ENCODE assay signal across 18 cellular contexts in genomic region chr7:3008386-3008785, GRCh38. TPM values are rescaled to one million over a fixed set of nuclear protein-coding genes. Genes with fewer than 3 reads are reported as not detected.
DNase-seq lines count a peak whose midpoint lies in the region; ATAC-seq and TF ChIP-seq lines count a peak whose summit lies in the region.
"Had no signal": no experiment of that assay in that cellular context is flagged by ENCODE, and none has a peak within 500 bp of the region (broad histone marks: within the 10 kb centered on the region; RNA-seq: fewer than 3 reads in every experiment).

No MANE protein-coding gene starts in this region.

- H3K4me3 ChIP-seq in CD4-positive, alpha-beta memory T cell (ENCODE audit: low read length in 2 of 2): no peak overlapping the region
- no peak overlapping the region for H3K4me3 ChIP-seq in sigmoid colon
- H3K4me3 ChIP-seq: BLaER1 treated with 17β-estradiol and CSF1 and Interleukin-3, amounts not matched to agents 10 nM and 100 nM had no signal

- H3K27me3 ChIP-seq in CD4-positive, alpha-beta memory T cell (ENCODE audit: insufficient read depth, low read length): no peaks in the 10 kb centered on the region
- no peaks in the 10 kb centered on the region for H3K27me3 ChIP-seq in sigmoid colon
- H3K27me3 ChIP-seq: BLaER1 treated with 17β-estradiol and CSF1 and Interleukin-3, amounts not matched to agents 10 nM and 100 nM had no signal

- H3K36me3 ChIP-seq in CD4-positive, alpha-beta memory T cell (ENCODE audit: insufficient read depth, low read length): peaks cover 14% of the 10 kb centered on the region
- no peaks in the 10 kb centered on the region for H3K36me3 ChIP-seq in sigmoid colon

- H3K36me3 Mint-ChIP-seq in activated CD4-positive, alpha-beta memory T cell treated with anti-CD3 and anti-CD28 coated beads for 36 hours: peaks cover 22% of the 10 kb centered on the region
- peaks cover 65% of the 10 kb centered on the region for H3K36me3 Mint-ChIP-seq in activated CD4-positive, alpha-beta memory T cell treated with anti-CD3 and anti-CD28 coated beads, Interleukin-2, amount 10 ng/mL, durations not matched to agents 7 days and 5 days (ENCODE audit: low read depth)
- peaks cover 40 to 58% of the 10 kb centered on the region in 2 donors for H3K36me3 Mint-ChIP-seq in CD4-positive, alpha-beta memory T cell
- peaks cover 69% of the 10 kb centered on the region for H3K36me3 Mint-ChIP-seq in activated T-helper 17 cell treated with anti-CD3 and anti-CD28 coated beads, Interleukin-2, amount 50 U/mL, for 72 hours (ENCODE audit: low read depth)
- H3K36me3 Mint-ChIP-seq in natural killer cell: no peaks in the 10 kb centered on the region

- TF ChIP-seq POLR2A in sigmoid colon (IDR thresholded peaks at IDR 0.05): no peak

- peaks cover 52% of the 10 kb centered on the region for H3K4me1 ChIP-seq in CD4-positive, alpha-beta memory T cell (ENCODE audit: insufficient read depth, low read length)
- no peaks in the 10 kb centered on the region for H3K4me1 ChIP-seq in sigmoid colon

- intact Hi-C loops in activated CD4-positive, alpha-beta memory T cell treated with anti-CD3 and anti-CD28 coated beads for 36 hours (cut with micrococcal nuclease): no loop called here
- intact Hi-C loops in CD4-positive, alpha-beta memory T cell (cut with micrococcal nuclease): no loop called here
- intact Hi-C loops in natural killer cell (cut with micrococcal nuclease): no loop called here
- intact Hi-C loops in sigmoid colon (cut with DNase I): no loop called here

- no peak overlapping the region for H3K27ac ChIP-seq in CD4-positive, alpha-beta memory T cell (ENCODE audit: low read depth, low read length)
- H3K27ac ChIP-seq in sigmoid colon: no peak overlapping the region
- H3K27ac ChIP-seq: 22Rv1; BLaER1 treated with 17β-estradiol and CSF1 and Interleukin-3, amounts not matched to agents 10 nM and 100 nM had no signal

- no peak for ATAC-seq in activated T-helper 17 cell treated with anti-CD3 and anti-CD28 coated beads, Interleukin-2, amount 50 U/mL, for 72 hours (replicated peaks)
- no peak for ATAC-seq in natural killer cell
- ATAC-seq: HCT116 had no signal

- TF ChIP-seq EP300 in sigmoid colon (IDR thresholded peaks at IDR 0.05): no peak

- no peak overlapping the region for H3K4me3 Mint-ChIP-seq in activated CD4-positive, alpha-beta memory T cell treated with anti-CD3 and anti-CD28 coated beads for 36 hours
- H3K4me3 Mint-ChIP-seq in activated CD4-positive, alpha-beta memory T cell treated with anti-CD3 and anti-CD28 coated beads, Interleukin-2, amount 10 ng/mL, durations not matched to agents 7 days and 5 days: no peak overlapping the region
- peak overlapping the region in 2 of 8 donors; percentile 33 to 52 for H3K4me3 Mint-ChIP-seq in CD4-positive, alpha-beta memory T cell
- H3K4me3 Mint-ChIP-seq in activated T-helper 17 cell treated with anti-CD3 and anti-CD28 coated beads, Interleukin-2, amount 50 U/mL, for 72 hours: peak overlapping the region; percentile 65
- peak overlapping the region; percentile 35 for H3K4me3 Mint-ChIP-seq in natural killer cell

- no peak for DNase-seq in activated CD4-positive, alpha-beta memory T cell treated with anti-CD3 and anti-CD28 coated beads for 36 hours
- no peak for DNase-seq in activated CD4-positive, alpha-beta memory T cell treated with anti-CD3 and anti-CD28 coated beads, Interleukin-2, amount 10 ng/mL, durations not matched to agents 7 days and 5 days
- DNase-seq in CD4-positive, alpha-beta memory T cell: no peak
- no peak for DNase-seq in natural killer cell
- no peak for DNase-seq in activated CD4-positive, alpha-beta T cell treated with anti-CD3 and anti-CD28 coated beads for 4 hours
- no peak for DNase-seq in NCI-H1694 treated with DMSO at 0.1 percent for 48 hours (lab: John Stamatoyannopoulos, UW)
- no peak for DNase-seq in sigmoid colon
- DNase-seq: DMS79 treated with DMSO at 0.1 percent for 48 hours; NCI-H1436 treated with DMSO at 0.1 percent for 48 hours; NCI-H2227 treated with DMSO at 0.1 percent for 48 hours; NCI-H526; NK-92 treated with Interleukin-12 subunit alpha and Interleukin-12 subunit beta, amount 100 ng/mL, for 24 hours; OCI-M1; RPMI8226 had no signal

- WGBS in sigmoid colon, 2 donors: 85% methylated on average over 2 of the region's 2 CpGs

- H3K4me1 Mint-ChIP-seq in activated CD4-positive, alpha-beta memory T cell treated with anti-CD3 and anti-CD28 coated beads for 36 hours (ENCODE audit: low read depth): peaks cover 64% of the 10 kb centered on the region
- H3K4me1 Mint-ChIP-seq in activated CD4-positive, alpha-beta memory T cell treated with anti-CD3 and anti-CD28 coated beads, Interleukin-2, amount 10 ng/mL, durations not matched to agents 7 days and 5 days: peaks cover 52% of the 10 kb centered on the region
- H3K4me1 Mint-ChIP-seq in CD4-positive, alpha-beta memory T cell: peaks cover 61 to 87% (median 74%) of the 10 kb centered on the region in 4 donors
- peaks cover 57% of the 10 kb centered on the region for H3K4me1 Mint-ChIP-seq in activated T-helper 17 cell treated with anti-CD3 and anti-CD28 coated beads, Interleukin-2, amount 50 U/mL, for 72 hours
- peaks cover 70 to 76% of the 10 kb centered on the region in 2 donors for H3K4me1 Mint-ChIP-seq in natural killer cell

- H3K27ac Mint-ChIP-seq in activated CD4-positive, alpha-beta memory T cell treated with anti-CD3 and anti-CD28 coated beads for 36 hours: peak overlapping the region; percentile 26
- no peak overlapping the region for H3K27ac Mint-ChIP-seq in activated CD4-positive, alpha-beta memory T cell treated with anti-CD3 and anti-CD28 coated beads, Interleukin-2, amount 10 ng/mL, durations not matched to agents 7 days and 5 days
- peak overlapping the region in 5 of 7 donors; percentile 59 to 89 (median 78) for H3K27ac Mint-ChIP-seq in CD4-positive, alpha-beta memory T cell
- peak overlapping the region; percentile 42 for H3K27ac Mint-ChIP-seq in activated T-helper 17 cell treated with anti-CD3 and anti-CD28 coated beads, Interleukin-2, amount 50 U/mL, for 72 hours
- H3K27ac Mint-ChIP-seq in natural killer cell: peak overlapping the region; percentile 31 to 87

- POLR2A ChIA-PET in activated CD4-positive, alpha-beta memory T cell treated with anti-CD3 and anti-CD28 coated beads for 36 hours (lab: Charles Lee): no interaction called here
- POLR2A ChIA-PET in activated CD4-positive, alpha-beta memory T cell treated with anti-CD3 and anti-CD28 coated beads, Interleukin-2, amount 10 ng/mL, durations not matched to agents 7 days and 5 days (lab: Charles Lee): interaction anchor here (1.1 kb wide), 1 partner anchor 34 kb away, joined by 3 read pairs; no protein-coding TSS in a partner anchor
- POLR2A ChIA-PET in CD4-positive, alpha-beta memory T cell (lab: Charles Lee; ENCODE audit: partially characterized antibody): no interaction called here

- TF ChIP-seq CTCF in natural killer cell (IDR thresholded peaks at IDR 0.05) (no peak), sigmoid colon (IDR thresholded peaks at IDR 0.05) (no peak)

- CTCF ChIA-PET in activated CD4-positive, alpha-beta memory T cell treated with anti-CD3 and anti-CD28 coated beads for 36 hours (lab: Charles Lee): interaction anchor here (0.7 kb wide), 1 partner anchor 57 kb away, joined by 3 read pairs; no protein-coding TSS in a partner anchor
- CTCF ChIA-PET in activated CD4-positive, alpha-beta memory T cell treated with anti-CD3 and anti-CD28 coated beads, Interleukin-2, amount 10 ng/mL, durations not matched to agents 7 days and 5 days (lab: Charles Lee): interaction anchor here (0.7 kb wide), 1 partner anchor 144 kb away, joined by 4 read pairs; no protein-coding TSS in a partner anchor
- CTCF ChIA-PET in CD4-positive, alpha-beta memory T cell (lab: Charles Lee; ENCODE audit: partially characterized antibody): interaction anchor here (0.6 to 1.1 kb wide), 3 partner anchors 27 to 143 kb away, joined by 3 read pairs; no protein-coding TSS in a partner anchor

- H3K27me3 Mint-ChIP-seq in activated CD4-positive, alpha-beta memory T cell treated with anti-CD3 and anti-CD28 coated beads for 36 hours: no peaks in the 10 kb centered on the region
- H3K27me3 Mint-ChIP-seq in activated CD4-positive, alpha-beta memory T cell treated with anti-CD3 and anti-CD28 coated beads, Interleukin-2, amount 10 ng/mL, durations not matched to agents 7 days and 5 days: no peaks in the 10 kb centered on the region
- H3K27me3 Mint-ChIP-seq in CD4-positive, alpha-beta memory T cell: no peaks in the 10 kb centered on the region
- H3K27me3 Mint-ChIP-seq in activated T-helper 17 cell treated with anti-CD3 and anti-CD28 coated beads, Interleukin-2, amount 50 U/mL, for 72 hours: no peaks in the 10 kb centered on the region
- H3K27me3 Mint-ChIP-seq in natural killer cell (ENCODE audit: low read depth in 2 of 2): no peaks in the 10 kb centered on the region

- H3K9me3 Mint-ChIP-seq in activated CD4-positive, alpha-beta memory T cell treated with anti-CD3 and anti-CD28 coated beads for 36 hours: peaks cover 3% of the 10 kb centered on the region
- no peaks in the 10 kb centered on the region for H3K9me3 Mint-ChIP-seq in activated CD4-positive, alpha-beta memory T cell treated with anti-CD3 and anti-CD28 coated beads, Interleukin-2, amount 10 ng/mL, durations not matched to agents 7 days and 5 days
- peaks cover 0 to 2% (median 0%) of the 10 kb centered on the region in 8 donors for H3K9me3 Mint-ChIP-seq in CD4-positive, alpha-beta memory T cell
- no peaks in the 10 kb centered on the region for H3K9me3 Mint-ChIP-seq in activated T-helper 17 cell treated with anti-CD3 and anti-CD28 coated beads, Interleukin-2, amount 50 U/mL, for 72 hours
- H3K9me3 Mint-ChIP-seq in natural killer cell: no peaks in the 10 kb centered on the region

- H3K9me3 ChIP-seq in CD4-positive, alpha-beta memory T cell (ENCODE audit: control insufficient read depth in 1 of 2, low read length in 2 of 2): no peaks in the 10 kb centered on the region
- no peaks in the 10 kb centered on the region for H3K9me3 ChIP-seq in sigmoid colon

RNA-seq across cellular contexts. Expression of gene CARD11, which starts 35.3 kb away (rescaled TPM):
- total RNA-seq in activated CD4-positive, alpha-beta memory T cell treated with anti-CD3 and anti-CD28 coated beads for 36 hours: 100 to 1,000 TPM; 107 to 108 TPM
- 100 to 1,000 TPM; 163 TPM for total RNA-seq in activated CD4-positive, alpha-beta memory T cell treated with anti-CD3 and anti-CD28 coated beads, Interleukin-2, amount 10 ng/mL, durations not matched to agents 7 days and 5 days
- 100 to 1,000 TPM; 131 to 136 TPM for total RNA-seq in CD4-positive, alpha-beta memory T cell
- polyA plus RNA-seq in CD4-positive, alpha-beta memory T cell: 10 to 100 TPM in 1 of 2 donors, 1 to 10 TPM in 1; 4.9 to 39.6 TPM
- total RNA-seq in activated T-helper 17 cell treated with anti-CD3 and anti-CD28 coated beads, Interleukin-2, amount 50 U/mL, for 72 hours: 100 to 1,000 TPM in 1 of 2 donors, 10 to 100 TPM in 1; 98.7 to 112 TPM
- 100 to 1,000 TPM; 196 to 233 (median 199) TPM for total RNA-seq in natural killer cell
- under 1 TPM in 3 of 4 donors, not detected in 1; 0.14 to 0.71 (median 0.33) TPM for total RNA-seq in sigmoid colon
- 10 to 100 TPM in 1 of 3 donors, under 1 TPM in 2; 0.60 to 22.4 (median 0.92) TPM for polyA plus RNA-seq in sigmoid colon

Comparison
In these comparisons a context has a peak if more than half of its experiments do, and no peak if none do; other contexts are left out.
1. H3K4me3 Mint-ChIP-seq: peak in activated T-helper 17 cell treated with anti-CD3 and anti-CD28 coated beads, Interleukin-2, amount 50 U/mL, for 72 hours (single experiment) and natural killer cell (single experiment); none in activated CD4-positive, alpha-beta memory T cell treated with anti-CD3 and anti-CD28 coated beads for 36 hours (single experiment) and activated CD4-positive, alpha-beta memory T cell treated with anti-CD3 and anti-CD28 coated beads, Interleukin-2, amount 10 ng/mL, durations not matched to agents 7 days and 5 days (single experiment).
2. RNA of gene CARD11, which starts 35.3 kb away (total RNA-seq): 196 to 233 TPM in natural killer cell, 163 TPM in activated CD4-positive, alpha-beta memory T cell treated with anti-CD3 and anti-CD28 coated beads, Interleukin-2, amount 10 ng/mL, durations not matched to agents 7 days and 5 days, 131 to 136 TPM in CD4-positive, alpha-beta memory T cell, 98.7 to 112 TPM in activated T-helper 17 cell treated with anti-CD3 and anti-CD28 coated beads, Interleukin-2, amount 50 U/mL, for 72 hours and 107 to 108 TPM in activated CD4-positive, alpha-beta memory T cell treated with anti-CD3 and anti-CD28 coated beads for 36 hours; 0.14 to 0.71 TPM in sigmoid colon; every median in the first group is over 10 times any median in the second.